Comparison of ENCODE assay signal across 1 cellular context in genomic region chr6:52645976-52646375, GRCh38.
TF ChIP-seq lines count a peak whose summit lies in the region.

No MANE protein-coding gene starts in this region.

TF ChIP-seq in IMR-90, 13 proteins besides CTCF, POLR2A, EP300 and RAD21:
- TF ChIP-seq MAZ (IDR thresholded peaks at IDR 0.05; ENCODE audit: borderline replicate concordance, low read depth, low read length) (no peak), RFX5 (IDR thresholded peaks at IDR 0.05; ENCODE audit: low read depth, low read length) (no peak), CEBPB (IDR thresholded peaks at IDR 0.05; ENCODE audit: low read depth, low read length) (no peak), BHLHE40 (IDR thresholded peaks at IDR 0.05; ENCODE audit: low read depth, low read length) (no peak), CHD1 (IDR thresholded peaks at IDR 0.05; ENCODE audit: low read depth, low read length) (no peak), MAFK (IDR thresholded peaks at IDR 0.05; ENCODE audit: low read depth, low read length) (no peak), MXI1 (IDR thresholded peaks at IDR 0.05; ENCODE audit: borderline replicate concordance, low read depth, low read length) (no peak), RCOR1 (IDR thresholded peaks at IDR 0.05; ENCODE audit: insufficient replicate concordance, low read length) (no peak), SMC3 (IDR thresholded peaks at IDR 0.05; ENCODE audit: low read depth, low read length) (no peak), NFE2L2 (IDR thresholded peaks at IDR 0.05; ENCODE audit: low read depth, low read length) (no peak), FOS (IDR thresholded peaks at IDR 0.05; ENCODE audit: low read depth, low read length) (no peak)
